In genomic region chrX:46446727-46447378, GRCh38 we compare ENCODE assay signal across 8 cellular contexts.
A peak's percentile ranks its signal among the peaks of the same experiment; 100 is the strongest.
DNase-seq lines count a peak whose midpoint lies in the region; ATAC-seq and TF ChIP-seq lines count a peak whose summit lies in the region.

No MANE protein-coding gene starts in this region.

- DNase-seq in HFF-Myc (ENCODE audit: extremely low read depth, low read depth) (peak; percentile 35), MV-4-11 (lab: John Stamatoyannopoulos, UW) (peak; percentile 87), SKM-1 treated with dmso at 0.1 percent for 144 hours (lab: John Stamatoyannopoulos, UW; ENCODE audit: unreplicated experiment) (peak; percentile 50), cardiac muscle cell (ENCODE audit: low read depth in 1 of 2, low spot score in 1 of 2) (peak; percentile 81 to 88), tibial artery (peak; percentile 83 to 92)
- DNase-seq in activated naive CD8-positive, alpha-beta T cell treated with anti-CD3 and anti-CD28 coated beads, Interleukin-2, amount 10 ng/mL, durations not matched to agents 7 days and 5 days = peak; percentile 87

- H3K36me3 ChIP-seq in cardiac muscle cell (no peaks in the 10 kb centered on the region), parathyroid adenoma (ENCODE audit: control insufficient read depth, insufficient read depth, low read length) (no peaks in the 10 kb centered on the region), tibial artery (peaks cover 8 to 10% (median 8%) of the 10 kb centered on the region in 3 donors)

- H3K79me2 ChIP-seq in parathyroid adenoma = no peaks in the 10 kb centered on the region

- peak; percentile 95 for ATAC-seq in activated naive CD8-positive, alpha-beta T cell treated with anti-CD3 and anti-CD28 coated beads, Interleukin-2, amount 10 ng/mL, durations not matched to agents 7 days and 5 days (ENCODE audit: low read depth)

- H3K36me3 Mint-ChIP-seq in activated naive CD8-positive, alpha-beta T cell treated with anti-CD3 and anti-CD28 coated beads, Interleukin-2, amount 10 ng/mL, durations not matched to agents 7 days and 5 days = peaks cover 8% of the 10 kb centered on the region

- H3K4me1 ChIP-seq in cardiac muscle cell (ENCODE audit: low read depth) (no peaks in the 10 kb centered on the region), parathyroid adenoma (peaks cover 3% of the 10 kb centered on the region), tibial artery (peaks cover 0 to 14% (median 2%) of the 10 kb centered on the region in 4 donors)

- peaks cover 9% of the 10 kb centered on the region for H3K4me1 Mint-ChIP-seq in activated naive CD8-positive, alpha-beta T cell treated with anti-CD3 and anti-CD28 coated beads, Interleukin-2, amount 10 ng/mL, durations not matched to agents 7 days and 5 days

- peak overlapping the region; percentile 61 for H3K9ac ChIP-seq in parathyroid adenoma

- H3K27me3 ChIP-seq in cardiac muscle cell (no peaks in the 10 kb centered on the region), parathyroid adenoma (ENCODE audit: control insufficient read depth, insufficient read depth, low read length) (no peaks in the 10 kb centered on the region), tibial artery (no peaks in the 10 kb centered on the region)

- peak overlapping the region; percentile 89 for H3K4me2 ChIP-seq in parathyroid adenoma (ENCODE audit: low read length)

- TF ChIP-seq CTCF in HFF-Myc (IDR thresholded peaks at IDR 0.05; ENCODE audit: low read depth, low read length, missing control alignments) (no peak), cardiac muscle cell (IDR thresholded peaks at IDR 0.05; ENCODE audit: low read depth, low read length) (no peak), parathyroid adenoma (IDR thresholded peaks at IDR 0.05) (no peak), tibial artery (IDR thresholded peaks at IDR 0.05) (no peak)

- peak overlapping the region; percentile 92 for H3K27ac ChIP-seq in cardiac muscle cell
- H3K27ac ChIP-seq in parathyroid adenoma = peak overlapping the region; percentile 72
- H3K27ac ChIP-seq in tibial artery = peak overlapping the region; percentile 87 to 91

- H3K4me3 Mint-ChIP-seq in activated naive CD8-positive, alpha-beta T cell treated with anti-CD3 and anti-CD28 coated beads, Interleukin-2, amount 10 ng/mL, durations not matched to agents 7 days and 5 days = peak overlapping the region; percentile 88

- H3K27ac Mint-ChIP-seq in activated naive CD8-positive, alpha-beta T cell treated with anti-CD3 and anti-CD28 coated beads, Interleukin-2, amount 10 ng/mL, durations not matched to agents 7 days and 5 days = peak overlapping the region; percentile 83

- peak overlapping the region; percentile 80 for H3K4me3 ChIP-seq in GM08714 (ENCODE audit: low read length)
- peak overlapping the region; percentile 52 for H3K4me3 ChIP-seq in HFF-Myc (replicated peaks; ENCODE audit: low read depth, low read length)
- H3K4me3 ChIP-seq in cardiac muscle cell = peak overlapping the region; percentile 42
- H3K4me3 ChIP-seq in parathyroid adenoma (ENCODE audit: low read depth, low read length) = peak overlapping the region; percentile 83
- peak overlapping the region; percentile 70 to 72 for H3K4me3 ChIP-seq in tibial artery

- no peaks in the 10 kb centered on the region for H3K9me3 ChIP-seq in cardiac muscle cell (ENCODE audit: low read depth)
- H3K9me3 ChIP-seq in parathyroid adenoma (ENCODE audit: control insufficient read depth, low read length) = no peaks in the 10 kb centered on the region
- H3K9me3 ChIP-seq in tibial artery = no peaks in the 10 kb centered on the region

- H2AFZ ChIP-seq in parathyroid adenoma = peak overlapping the region; percentile 92

- POLR2A ChIA-PET in activated naive CD8-positive, alpha-beta T cell treated with anti-CD3 and anti-CD28 coated beads, Interleukin-2, amount 10 ng/mL, durations not matched to agents 7 days and 5 days (lab: Charles Lee) = interaction anchor here (0.6 kb wide), 1 partner anchor 286 kb away, joined by 3 read pairs; no protein-coding TSS in a partner anchor

- intact Hi-C loops in tibial artery (cut with DNase I; ENCODE audit: low total_unique reads) = no loop called here

- no peaks in the 10 kb centered on the region for H3K27me3 Mint-ChIP-seq in activated naive CD8-positive, alpha-beta T cell treated with anti-CD3 and anti-CD28 coated beads, Interleukin-2, amount 10 ng/mL, durations not matched to agents 7 days and 5 days

- H3K9me3 Mint-ChIP-seq in activated naive CD8-positive, alpha-beta T cell treated with anti-CD3 and anti-CD28 coated beads, Interleukin-2, amount 10 ng/mL, durations not matched to agents 7 days and 5 days = no peaks in the 10 kb centered on the region

Comparison
In these comparisons a context has a peak if more than half of its experiments do, and no peak if none do; other contexts are left out.
1. Peak in every context shown above with its lines: DNase-seq, ATAC-seq, H3K4me3 ChIP-seq and H3K27ac ChIP-seq.
2. DNase-seq: peak in every context shown above with its lines; median percentile 88 in tibial artery; 87 in MV-4-11; 87 in activated naive CD8-positive, alpha-beta T cell treated with anti-CD3 and anti-CD28 coated beads, Interleukin-2, amount 10 ng/mL, durations not matched to agents 7 days and 5 days; 84 in cardiac muscle cell; 50 in SKM-1 treated with dmso at 0.1 percent for 144 hours; 35 in HFF-Myc.